10 cellular contexts compared by ENCODE assay signal in genomic region chr2:160592401-160592800, GRCh38.
"Had no signal": no experiment of that assay in that cellular context is flagged by ENCODE, and none has a peak within 500 bp of the region (broad histone marks: within the 10 kb centered on the region; RNA-seq: fewer than 3 reads in every experiment).

No MANE protein-coding gene starts in this region.

- DNase-seq: H9, HCEC 1CT, HFFc6, IMR-90, KG1 had no signal

- H3K4me2 ChIP-seq: GM23338 had no signal

- H2AFZ ChIP-seq: GM23338 had no signal

- H3K4me3 ChIP-seq: GM23338, K562 had no signal

- FAIRE-seq: H1, H54, HTR-8/SVneo, K562 had no signal

- H3K4me1 Mint-ChIP-seq: GM23338, H9 had no signal

- ATAC-seq: GM23338, K562 had no signal

- H3K27ac Mint-ChIP-seq: GM23338, H9, HFFc6 had no signal

- H3K4me3 Mint-ChIP-seq: GM23338, H9, HFFc6 had no signal
